Comparison of ENCODE assay signal across 29 cellular contexts in the genomic region with DNA sequence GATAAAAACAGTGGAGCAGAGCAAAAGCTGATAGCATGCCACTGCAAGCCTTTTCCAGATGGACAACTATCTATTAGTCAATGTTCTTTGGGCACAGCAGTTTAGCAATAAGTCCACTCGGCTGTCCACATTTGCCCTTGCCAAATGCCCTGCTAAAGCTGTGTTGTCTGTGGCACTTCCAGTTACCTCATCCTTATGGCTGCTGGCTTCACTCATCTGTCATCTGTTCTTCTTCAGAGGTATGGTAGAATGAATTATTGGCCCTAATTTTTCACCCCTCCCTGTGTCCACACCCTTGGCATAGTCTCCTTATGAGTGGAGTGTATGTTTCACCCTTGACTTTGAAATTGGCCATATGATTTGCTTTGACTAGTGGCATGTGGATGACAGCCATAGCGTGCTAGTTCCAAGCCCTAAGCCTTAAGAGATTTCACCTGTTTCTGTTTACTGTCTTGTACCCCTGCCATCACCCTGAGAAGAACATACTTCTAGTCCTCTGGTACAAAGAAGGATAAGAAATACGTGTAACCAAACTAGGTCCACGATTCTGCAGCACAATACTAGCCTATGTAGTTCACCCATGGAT.
"Had no signal": no experiment of that assay in that cellular context is flagged by ENCODE, and none has a peak within 500 bp of the region (broad histone marks: within the 10 kb centered on the region; RNA-seq: fewer than 3 reads in every experiment).

No MANE protein-coding gene starts in this region.

- H3K36me3 ChIP-seq: brain microvascular endothelial cell, SJCRH30 had no signal

- H3K4me1 ChIP-seq: SJCRH30 had no signal

- H3K27ac ChIP-seq: brain microvascular endothelial cell, KMS-11, SJCRH30, SK-N-MC had no signal

- H3K9me3 ChIP-seq: SJCRH30 had no signal

- H3K4me1 Mint-ChIP-seq: activated CD4-positive, alpha-beta T cell treated with anti-CD3 and anti-CD28 coated beads, Interleukin-2, amount 10 ng/mL, durations not matched to agents 24 days and 14 days; activated naive CD8-positive, alpha-beta T cell treated with anti-CD3 and anti-CD28 coated beads for 36 hours; activated T-helper 17 cell treated with anti-CD3 and anti-CD28 coated beads, Interleukin-2, amount 50 U/mL, for 72 hours had no signal

- H3K9me3 Mint-ChIP-seq: activated CD4-positive, alpha-beta T cell treated with anti-CD3 and anti-CD28 coated beads, Interleukin-2, amount 10 ng/mL, durations not matched to agents 24 days and 14 days; activated CD8-positive, alpha-beta T cell treated with anti-CD3 and anti-CD28 coated beads for 36 hours; activated naive CD8-positive, alpha-beta T cell treated with anti-CD3 and anti-CD28 coated beads for 36 hours; activated T-cell treated with anti-CD3 and anti-CD28 coated beads, Interleukin-2, amount 50 U/mL, for 72 hours; activated T-helper 17 cell treated with anti-CD3 and anti-CD28 coated beads, Interleukin-2, amount 50 U/mL, for 72 hours; T-helper 2 cell treated with Interferon-gamma antibody and Interleukin-4, amounts not matched to agents 5 μg/mL and 100 μg/mL, for 36 hours had no signal

- H3K4me2 ChIP-seq: KMS-11 had no signal

- H3K27me3 ChIP-seq: brain microvascular endothelial cell had no signal

- H3K4me3 ChIP-seq: SJCRH30, SK-N-MC had no signal

- H3K27ac Mint-ChIP-seq: activated CD4-positive, alpha-beta T cell treated with anti-CD3 and anti-CD28 coated beads, Interleukin-2, amount 10 ng/mL, durations not matched to agents 24 days and 14 days; activated CD8-positive, alpha-beta T cell treated with anti-CD3 and anti-CD28 coated beads for 36 hours; activated naive CD8-positive, alpha-beta T cell treated with anti-CD3 and anti-CD28 coated beads for 36 hours; activated T-cell treated with anti-CD3 and anti-CD28 coated beads, Interleukin-2, amount 50 U/mL, for 72 hours; activated T-helper 17 cell treated with anti-CD3 and anti-CD28 coated beads, Interleukin-2, amount 50 U/mL, for 72 hours; T-helper 2 cell treated with Interferon-gamma antibody and Interleukin-4, amounts not matched to agents 5 μg/mL and 100 μg/mL, for 36 hours had no signal

- H3K9ac ChIP-seq: KMS-11 had no signal

- H3K36me3 Mint-ChIP-seq: activated naive CD8-positive, alpha-beta T cell treated with anti-CD3 and anti-CD28 coated beads for 36 hours had no signal

- ATAC-seq: activated CD8-positive, alpha-beta T cell treated with anti-CD3 and anti-CD28 coated beads for 36 hours; activated T-cell treated with anti-CD3 and anti-CD28 coated beads, Interleukin-2, amount 50 U/mL, for 72 hours; activated T-helper 17 cell treated with anti-CD3 and anti-CD28 coated beads, Interleukin-2, amount 50 U/mL, for 72 hours; Panc1 had no signal

- DNase-seq: activated CD4-positive, alpha-beta T cell treated with anti-CD3 and anti-CD28 coated beads, Interleukin-2, amount 10 ng/mL, durations not matched to agents 24 days and 14 days; activated CD4-positive, alpha-beta T cell treated with anti-CD3 and anti-CD28 coated beads, Interleukin-2, amount 50 U/mL, for 4 hours; activated CD8-positive, alpha-beta T cell treated with anti-CD3 and anti-CD28 coated beads for 36 hours; activated effector memory CD4-positive, alpha-beta T cell treated with anti-CD3 and anti-CD28 coated beads, Interleukin-2, amount 50 U/mL, for 16 hours; activated naive CD4-positive, alpha-beta T cell; activated naive CD4-positive, alpha-beta T cell treated with anti-CD3 and anti-CD28 coated beads, Interleukin-2, amount 50 U/mL, for 16 hours; activated naive CD8-positive, alpha-beta T cell treated with anti-CD3 and anti-CD28 coated beads for 36 hours; activated T-cell treated with anti-CD3 and anti-CD28 coated beads, Interleukin-2, amount 50 U/mL, for 1 hour; activated T-cell treated with anti-CD3 and anti-CD28 coated beads, Interleukin-2, amount 50 U/mL, for 72 hours; amniotic stem cell; aorta; brain microvascular endothelial cell; central memory CD4-positive, alpha-beta T cell; MM.1S; MV-4-11; NCI-H1092; NCI-H1436 treated with DMSO at 0.1 percent for 48 hours; NCI-H1694 treated with DMSO at 0.1 percent for 48 hours; NCI-H2029; NCI-H345; NCI-H524 treated with DMSO at 0.1 percent for 48 hours; SHP77; SJCRH30; T-helper 1 cell had no signal

- H3K4me3 Mint-ChIP-seq: activated CD4-positive, alpha-beta T cell treated with anti-CD3 and anti-CD28 coated beads, Interleukin-2, amount 10 ng/mL, durations not matched to agents 24 days and 14 days; activated CD8-positive, alpha-beta T cell treated with anti-CD3 and anti-CD28 coated beads for 36 hours; activated naive CD8-positive, alpha-beta T cell treated with anti-CD3 and anti-CD28 coated beads for 36 hours; activated T-cell treated with anti-CD3 and anti-CD28 coated beads, Interleukin-2, amount 50 U/mL, for 72 hours; activated T-helper 17 cell treated with anti-CD3 and anti-CD28 coated beads, Interleukin-2, amount 50 U/mL, for 72 hours; T-helper 2 cell treated with Interferon-gamma antibody and Interleukin-4, amounts not matched to agents 5 μg/mL and 100 μg/mL, for 36 hours had no signal
